ENCODE assay signal across 30 cellular contexts in genomic region chr2:86521922-86522321, GRCh38.
"Had no signal": no experiment of that assay in that cellular context is flagged by ENCODE, and none has a peak within 500 bp of the region (broad histone marks: within the 10 kb centered on the region; RNA-seq: fewer than 3 reads in every experiment).

No MANE protein-coding gene starts in this region.

- H3K9me3 ChIP-seq: adrenal gland, ascending aorta, body of pancreas had no signal

- ATAC-seq: activated naive CD4-positive, alpha-beta T cell treated with anti-CD3 and anti-CD28 coated beads, Interleukin-2, amount 50 U/mL, for 72 hours; activated naive CD8-positive, alpha-beta T cell treated with anti-CD3 and anti-CD28 coated beads, Interleukin-2, amount 50 U/mL, for 24 hours; activated T-cell treated with anti-CD3 and anti-CD28 coated beads, Interleukin-2, amount 50 U/mL, for 4 hours; activated T-cell treated with anti-CD3 and anti-CD28 coated beads, Interleukin-2, amount 50 U/mL, for 72 hours; activated T-helper 17 cell treated with anti-CD3 and anti-CD28 coated beads, Interleukin-2, amount 50 U/mL, for 72 hours had no signal

- H3K27ac ChIP-seq: adrenal gland, ascending aorta, brain microvascular endothelial cell, breast epithelium, cardiac muscle cell had no signal

- H3K4me3 ChIP-seq: adrenal gland, ascending aorta, body of pancreas, breast epithelium, cardiac muscle cell had no signal

- H3K36me3 ChIP-seq: adrenal gland, brain microvascular endothelial cell, breast epithelium, cardiac muscle cell had no signal

- DNase-seq: activated effector memory CD4-positive, alpha-beta T cell treated with anti-CD3 and anti-CD28 coated beads, Interleukin-2, amount 50 U/mL, for 16 hours; activated effector memory CD4-positive, alpha-beta T cell treated with Interleukin-2 at 50 U/mL for 16 hours; activated gamma-delta T cell treated with Interleukin-2 at 50 U/mL for 16 hours; activated naive CD4-positive, alpha-beta T cell; activated naive CD4-positive, alpha-beta T cell treated with anti-CD3 and anti-CD28 coated beads for 36 hours; activated naive CD4-positive, alpha-beta T cell treated with anti-CD3 and anti-CD28 coated beads, Interleukin-2, amount 10 ng/mL, durations not matched to agents 7 days and 5 days; activated naive CD4-positive, alpha-beta T cell treated with anti-CD3 and anti-CD28 coated beads, Interleukin-2, amount 50 U/mL, for 16 hours; activated naive CD4-positive, alpha-beta T cell treated with Interleukin-2 at 50 U/mL for 16 hours; activated naive CD8-positive, alpha-beta T cell treated with anti-CD3 and anti-CD28 coated beads for 36 hours; activated naive CD8-positive, alpha-beta T cell treated with anti-CD3 and anti-CD28 coated beads, Interleukin-2, amount 10 ng/mL, durations not matched to agents 7 days and 5 days; activated naive CD8-positive, alpha-beta T cell treated with anti-CD3 and anti-CD28 coated beads, Interleukin-2, amount 50 U/mL, for 24 hours; activated T-cell treated with anti-CD3 and anti-CD28 coated beads for 4 hours; activated T-cell treated with anti-CD3 and anti-CD28 coated beads, Interleukin-2, amount 50 U/mL, for 1 hour; activated T-cell treated with anti-CD3 and anti-CD28 coated beads, Interleukin-2, amount 50 U/mL, for 24 hours; activated T-cell treated with anti-CD3 and anti-CD28 coated beads, Interleukin-2, amount 50 U/mL, for 4 hours; activated T-cell treated with anti-CD3 and anti-CD28 coated beads, Interleukin-2, amount 50 U/mL, for 48 hours; activated T-cell treated with anti-CD3 and anti-CD28 coated beads, Interleukin-2, amount 50 U/mL, for 72 hours; adrenal gland; amniotic stem cell; amygdala; aorta; body of pancreas; brain microvascular endothelial cell; central memory CD4-positive, alpha-beta T cell; cerebellar nuclear complex had no signal

- H3K27me3 ChIP-seq: adrenal gland, ascending aorta, body of pancreas, brain microvascular endothelial cell, breast epithelium, cardiac muscle cell had no signal
